Comparison of ENCODE assay signal across 11 cellular contexts in the genomic region with DNA sequence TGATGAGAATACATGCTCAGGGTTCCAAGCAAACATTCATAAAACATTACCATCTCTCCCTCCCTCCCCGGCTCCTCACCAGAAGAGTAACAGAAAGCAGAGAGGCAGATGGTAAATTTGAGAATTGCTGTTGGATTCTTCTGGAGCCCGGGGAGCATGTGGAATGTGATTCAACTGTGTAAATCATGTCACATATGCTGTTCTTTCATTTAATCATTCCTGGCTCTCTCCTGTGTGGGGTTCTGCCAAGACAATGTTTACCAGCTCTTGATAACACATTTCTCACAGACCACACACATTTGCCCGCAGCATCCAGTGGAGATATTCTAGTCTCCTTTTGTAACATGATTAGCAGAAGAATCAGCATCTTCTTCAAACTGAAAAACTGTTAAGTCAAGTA. TPM values are rescaled to one million over a fixed set of nuclear protein-coding genes. Genes with fewer than 3 reads are reported as not detected.
A peak's percentile ranks its signal among the peaks of the same experiment; 100 is the strongest.
DNase-seq lines count a peak whose midpoint lies in the region; ATAC-seq and TF ChIP-seq lines count a peak whose summit lies in the region.
"Had no signal": no experiment of that assay in that cellular context is flagged by ENCODE, and none has a peak within 500 bp of the region (broad histone marks: within the 10 kb centered on the region; RNA-seq: fewer than 3 reads in every experiment).

No MANE protein-coding gene starts in this region.

- no peak for TF ChIP-seq EP300 in transverse colon (IDR thresholded peaks at IDR 0.05; ENCODE audit: low read depth)

- H3K36me3 Mint-ChIP-seq in brain: peaks cover 22% of the 10 kb centered on the region
- H3K36me3 Mint-ChIP-seq: memory B cell had no signal

- BruUV-seq in A673 (replicated peaks; lab: Mats Ljungman, UMichigan): no TSS peak

- H3K27me3 ChIP-seq in transverse colon (no peaks in the 10 kb centered on the region), H7 (ENCODE audit: control insufficient read depth, insufficient read depth, low read length) (no peaks in the 10 kb centered on the region), A673 (replicated peaks; ENCODE audit: insufficient read depth, low read depth, low read length, poor library complexity) (no peaks in the 10 kb centered on the region)

- in situ Hi-C loops in transverse colon (cut with MboI; ENCODE audit: low pct_ligation_motif_present in 1 of 4, low pct_unique_long_range_greater_than_20kb in 1 of 4, low sequenced_read_pairs in 3 of 4): no loop called here

- peak overlapping the region in 3 of 4 donors; percentile 19 to 52 (median 39) for H3K27ac ChIP-seq in transverse colon
- H3K27ac ChIP-seq in A673 (ENCODE audit: low read depth, low read length, poor library complexity, severe bottlenecking): no peak overlapping the region

- peak; percentile 66 for DNase-seq in NCI-H1092 treated with DMSO at 0.1 percent for 48 hours (lab: John Stamatoyannopoulos, UW)
- no peak for DNase-seq in left colon
- DNase-seq in transverse colon: no peak
- DNase-seq in H7: no peak
- no peak for DNase-seq in NCI-H2107 treated with DMSO at 0.1 percent for 48 hours (lab: John Stamatoyannopoulos, UW; ENCODE audit: unreplicated experiment)
- no peak for DNase-seq in DMS79 (lab: John Stamatoyannopoulos, UW)
- no peak for DNase-seq in A673 (ENCODE audit: low spot score)
- DNase-seq: foreskin melanocyte had no signal

- POLR2A ChIA-PET in A673 (lab: Charles Lee; ENCODE audit: low non-redundant PET): no interaction called here

- CTCF ChIA-PET in A673 (lab: Charles Lee): no interaction called here

- intact Hi-C loops in left colon (cut with DNase I, micrococcal nuclease) (no loop called here), transverse colon (cut with DNase I; ENCODE audit: low total_unique reads) (no loop called here), A673 (cut with micrococcal nuclease; ENCODE audit: unreplicated experiment) (no loop called here)

- peak overlapping the region in 3 of 5 experiments; percentile 2 to 70 (median 57) for H3K4me3 Mint-ChIP-seq in brain
- H3K4me3 Mint-ChIP-seq: memory B cell had no signal

- 17 to 23% methylated on average over 3 of the region's 3 CpGs for WGBS in transverse colon (ENCODE audit: low coverage in 1 of 2), 2 donors

- H3K4me1 ChIP-seq in transverse colon (peaks cover 0 to 6% (median 1%) of the 10 kb centered on the region in 4 donors), A673 (ENCODE audit: insufficient read depth, low read length, poor library complexity, severe bottlenecking) (no peaks in the 10 kb centered on the region)

- H3K9me3 Mint-ChIP-seq in brain: no peaks in the 10 kb centered on the region
- H3K9me3 Mint-ChIP-seq: memory B cell had no signal

- H3K27me3 Mint-ChIP-seq in brain: no peaks in the 10 kb centered on the region
- H3K27me3 Mint-ChIP-seq: memory B cell had no signal

- H3K4me3 ChIP-seq in transverse colon (no peak overlapping the region), H7 (ENCODE audit: insufficient read depth, low read depth, low read length) (no peak overlapping the region), A673 (ENCODE audit: low read depth, low read length, poor library complexity, severe bottlenecking) (no peak overlapping the region)
- H3K4me3 ChIP-seq: K562 had no signal

- H3K36me3 ChIP-seq in transverse colon: peaks cover 0 to 6% (median 0%) of the 10 kb centered on the region in 4 donors
- peaks cover 12% of the 10 kb centered on the region for H3K36me3 ChIP-seq in H7 (replicated peaks; ENCODE audit: control insufficient read depth, insufficient read depth, low read length)
- peaks cover 5% of the 10 kb centered on the region for H3K36me3 ChIP-seq in A673 (ENCODE audit: insufficient read depth, low read length, poor library complexity, severe bottlenecking)

- TF ChIP-seq CTCF in brain (conservative IDR thresholded peaks at IDR 0.05): no peak
- no peak for TF ChIP-seq CTCF in transverse colon (IDR thresholded peaks at IDR 0.05)
- no peak for TF ChIP-seq CTCF in A673 (conservative IDR thresholded peaks at IDR 0.05; ENCODE audit: low read depth, low read length)

- peak overlapping the region in 4 of 5 experiments; percentile 61 to 89 (median 78) for H3K27ac Mint-ChIP-seq in brain
- H3K27ac Mint-ChIP-seq: memory B cell had no signal

- H3K9me3 ChIP-seq in transverse colon (no peaks in the 10 kb centered on the region), A673 (ENCODE audit: low read depth, low read length, poor library complexity, severe bottlenecking) (no peaks in the 10 kb centered on the region)

- no peak for TF ChIP-seq POLR2A in transverse colon (IDR thresholded peaks at IDR 0.05)

- peaks cover 15% of the 10 kb centered on the region for H3K4me1 Mint-ChIP-seq in brain
- H3K4me1 Mint-ChIP-seq: memory B cell had no signal

- ATAC-seq in left colon: peak; percentile 64
- ATAC-seq: K562 had no signal

RNA-seq across cellular contexts. Expression of a gene that starts 23.4 kb away (rescaled TPM):
- 10.0 TPM for polyA plus RNA-seq in brain (ENCODE audit: insufficient read depth, low read depth, low replicate concordance)
- total RNA-seq in left colon (10 to 100 TPM; 26.4 to 30.2 TPM), transverse colon (100 to 1,000 TPM in 1 of 4 donors, 10 to 100 TPM in 3; 25.1 to 157 (median 46.0) TPM), A673 (2021) (42.1 and 44.3 TPM in 2 replicates)
- total RNA-seq in H7 (2014; rRNA removed; shearing (Covaris generic)): 39.8 and 57.5 TPM in 2 replicates
